In the genomic region with DNA sequence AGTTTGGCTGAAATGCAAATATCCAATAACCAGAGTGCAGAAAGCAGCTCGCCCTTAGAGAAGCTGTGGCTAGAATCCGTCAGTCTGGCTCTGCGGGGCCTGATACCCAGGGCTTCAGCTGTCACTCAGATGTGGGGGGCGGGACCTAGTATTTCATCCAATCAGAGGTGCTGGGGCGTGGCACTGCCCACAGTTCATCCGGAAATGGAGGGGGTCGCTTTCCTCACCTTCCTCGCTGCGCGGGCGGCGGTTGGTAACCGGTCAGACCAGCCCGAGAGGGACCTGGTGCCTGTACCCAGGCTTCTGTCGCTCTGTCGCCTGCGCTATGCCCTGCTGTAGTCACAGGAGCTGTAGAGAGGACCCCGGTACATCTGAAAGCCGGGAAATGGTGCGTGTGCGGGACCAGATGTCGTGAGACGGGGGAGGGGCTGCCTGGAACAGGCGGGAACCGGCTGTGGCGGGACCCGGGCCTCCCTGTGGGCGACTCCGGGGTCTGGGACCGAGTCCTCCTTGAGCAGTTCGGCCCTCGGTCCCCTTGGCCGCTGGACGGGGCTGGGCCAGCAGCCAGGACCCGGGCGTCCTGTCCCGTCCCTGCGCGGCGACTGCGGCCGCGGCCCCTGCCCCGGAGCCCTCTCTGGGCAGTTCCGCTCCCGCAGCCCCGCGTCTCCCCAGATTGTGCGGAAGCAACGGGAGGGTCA, we compare ENCODE assay signal across 8 cellular contexts. TPM values are rescaled to one million over a fixed set of nuclear protein-coding genes. Genes with fewer than 3 reads are reported as not detected.
A peak's percentile ranks its signal among the peaks of the same experiment; 100 is the strongest.
DNase-seq lines count a peak whose midpoint lies in the region; ATAC-seq and TF ChIP-seq lines count a peak whose summit lies in the region.

A gene (plus strand): TSS at position 222 of the 698 bp plus-strand sequence. CDS start 104 bp downstream, at position 326.

- H3K4me1 ChIP-seq in heart right ventricle = peaks cover 0 to 33% (median 19%) of the 10 kb centered on the region in 9 donors

- peaks cover 5% of the 10 kb centered on the region for H3K9me3 Mint-ChIP-seq in type B pancreatic cell

- peaks cover 22% of the 10 kb centered on the region for H3K4me1 Mint-ChIP-seq in type B pancreatic cell (ENCODE audit: unreplicated experiment)

- H3K4me3 Mint-ChIP-seq in type B pancreatic cell = peak within 1 kb of the TSS; percentile 99

- no peaks in the 10 kb centered on the region for H3K27me3 Mint-ChIP-seq in type B pancreatic cell

- peak within 1 kb of the TSS; percentile 98 for H3K27ac Mint-ChIP-seq in type B pancreatic cell

- H3K27ac ChIP-seq in heart right ventricle = peak within 1 kb of the TSS; percentile 84 to 98 (median 93)

- no peaks in the 10 kb centered on the region for H3K9me3 ChIP-seq in heart right ventricle

- ATAC-seq in HG02884 (IDR thresholded peaks at IDR 0.05; ENCODE audit: unreplicated experiment) (peak; percentile 79), heart right ventricle (peak; percentile 97 to 99 (median 98))

- peak within 1 kb of the TSS; percentile 68 to 99 (median 91) for H3K4me3 ChIP-seq in heart right ventricle

- H3K27me3 ChIP-seq in heart right ventricle = no peaks in the 10 kb centered on the region

- peaks cover 0 to 7% (median 0%) of the 10 kb centered on the region in 9 donors for H3K36me3 ChIP-seq in heart right ventricle

- intact Hi-C loops in T-helper 1 cell treated with Interleukin-12 subunit alpha and Interleukin-12 subunit beta and Interleukin-4 antibody, amounts not matched to agents 30 ng/mL and 1 ng/mL, for 36 hours (cut with micrococcal nuclease) = loop anchor here (1.0 to 5.0 kb wide), 11 partner anchors 44 to 742 kb away; a partner anchor contains a TSS
- intact Hi-C loops in heart right ventricle (cut with DNase I) (loop anchor here in 8 of 10 donors (1.0 to 5.0 kb wide), 7 partner anchors 38 to 217 kb away; a partner anchor contains a TSS), posterior cingulate gyrus (cut with DNase I) (loop anchor here (1.0 to 5.0 kb wide), 5 partner anchors 40 to 216 kb away; a partner anchor contains a TSS)

- 0% methylated on average over 47 to 50 of the region's 50 CpGs for WGBS in heart right ventricle, 2 donors

- TF ChIP-seq CTCF in heart right ventricle (IDR thresholded peaks at IDR 0.05) (no peak), type B pancreatic cell (conservative IDR thresholded peaks at IDR 0.05) (no peak)

- TF ChIP-seq POLR2A in GM15510 (IDR thresholded peaks at IDR 0.05; ENCODE audit: borderline replicate concordance, extremely low read depth, insufficient read length) = peak; percentile 95

- DNase-seq in NCI-H146 treated with DMSO at 0.1 percent for 48 hours (lab: John Stamatoyannopoulos, UW; ENCODE audit: unreplicated experiment) (peak; percentile 97), amniotic epithelial cell (ENCODE audit: low read depth) (peak; percentile 85), heart right ventricle (peak; percentile 91 to 97), posterior cingulate gyrus (peak; percentile 89 to 99 (median 96)), type B pancreatic cell (ENCODE audit: extremely low spot score, unreplicated experiment) (peak; percentile 91)

- peaks cover 36% of the 10 kb centered on the region for H3K36me3 Mint-ChIP-seq in type B pancreatic cell

RNA-seq across cellular contexts. Expression of the gene that starts here (rescaled TPM):
- total RNA-seq in T-helper 1 cell treated with Interleukin-12 subunit alpha and Interleukin-12 subunit beta and Interleukin-4 antibody, amounts not matched to agents 30 ng/mL and 1 ng/mL, for 36 hours = 15.8 and 16.4 TPM in 2 replicates
- total RNA-seq in heart right ventricle = 1 to 10 TPM; 2.8 to 5.0 (median 4.4) TPM
- 10 to 100 TPM in 1 of 2 donors, 1 to 10 TPM in 1; 2.4 to 11.3 TPM for polyA plus RNA-seq in heart right ventricle
- 14.1 and 16.1 TPM in 2 replicates for total RNA-seq in type B pancreatic cell (ENCODE audit: low replicate concordance)

Comparison
In these comparisons a context has a peak if more than half of its experiments do, and no peak if none do; other contexts are left out.
1. Peak in every context shown above with its lines: DNase-seq, ATAC-seq, H3K4me3 ChIP-seq and H3K27ac ChIP-seq.